ENCODE assay signal across 9 cellular contexts in the genomic region with DNA sequence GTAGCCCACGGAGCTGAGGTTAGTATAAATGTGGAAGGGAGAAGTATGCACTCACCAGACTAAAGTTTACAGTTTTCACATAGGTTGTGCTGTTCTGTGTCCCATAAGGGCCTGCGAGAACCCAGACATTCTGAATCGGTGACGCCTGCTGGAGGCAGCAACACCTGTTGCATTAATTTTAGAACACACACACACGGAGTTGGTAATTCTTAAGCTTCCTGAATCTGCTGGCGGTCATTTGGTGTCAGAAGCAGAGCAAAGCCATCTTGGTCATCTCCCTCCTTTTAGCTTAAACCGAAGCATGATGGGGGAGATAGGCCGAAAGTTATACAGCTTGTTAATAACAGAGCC. TPM values are rescaled to one million over a fixed set of nuclear protein-coding genes. Genes with fewer than 3 reads are reported as not detected.
A peak's percentile ranks its signal among the peaks of the same experiment; 100 is the strongest.
DNase-seq lines count a peak whose midpoint lies in the region; ATAC-seq and TF ChIP-seq lines count a peak whose summit lies in the region.
"Had no signal": no experiment of that assay in that cellular context is flagged by ENCODE, and none has a peak within 500 bp of the region (broad histone marks: within the 10 kb centered on the region; RNA-seq: fewer than 3 reads in every experiment).

No MANE protein-coding gene starts in this region.

- intact Hi-C loops in dendritic cell treated with granulocyte-macrophage colony-stimulating factor and Interleukin-4, amounts not matched to agents 40 ng/mL and 50 ng/mL, for 4 days (cut with micrococcal nuclease), result loop anchor here (2.0 to 10.0 kb wide), 2 partner anchors 58 to 206 kb away; partner anchors contain the start of genes RPS17 and WHAMM
- intact Hi-C loops in aorta (cut with DNase I), result loop anchor here (1.0 to 5.0 kb wide), 3 partner anchors 51 to 210 kb away; partner anchors contain the start of genes FSD2 (in 1 of the 2) and WHAMM (in 1 of the 2)

- H3K9me3 ChIP-seq in OCI-LY3 (ENCODE audit: insufficient read depth, low read length) (no peaks in the 10 kb centered on the region), mesodermal cell (ENCODE audit: control insufficient read depth, low read length) (no peaks in the 10 kb centered on the region), aorta (ENCODE audit: control insufficient read depth, low read length) (no peaks in the 10 kb centered on the region)

- H3K4me1 ChIP-seq in OCI-LY3 (ENCODE audit: low read length) (peaks cover 21% of the 10 kb centered on the region), mesodermal cell (ENCODE audit: control insufficient read depth, insufficient read depth, low read length, poor library complexity, severe bottlenecking) (peaks cover 7% of the 10 kb centered on the region), aorta (ENCODE audit: control insufficient read depth in 1 of 2, insufficient read depth in 2 of 2, low read length in 2 of 2) (peaks cover 2 to 8% of the 10 kb centered on the region in 2 donors)

- DNase-seq in NCI-H748 (lab: John Stamatoyannopoulos, UW; ENCODE audit: unreplicated experiment) (peak; percentile 33), NCI-H748 treated with DMSO at 0.1 percent for 48 hours (lab: John Stamatoyannopoulos, UW) (no peak), aorta (no peak), NCI-H1092 treated with DMSO at 0.1 percent for 48 hours (lab: John Stamatoyannopoulos, UW) (no peak)

- H3K36me3 Mint-ChIP-seq in dendritic cell treated with granulocyte-macrophage colony-stimulating factor and Interleukin-4, amounts not matched to agents 40 ng/mL and 50 ng/mL, for 4 days (ENCODE audit: low read depth), result peaks cover 50% of the 10 kb centered on the region

- peak overlapping the region; percentile 99 for H3K4me3 Mint-ChIP-seq in dendritic cell treated with granulocyte-macrophage colony-stimulating factor and Interleukin-4, amounts not matched to agents 40 ng/mL and 50 ng/mL, for 4 days

- TF ChIP-seq CTCF in OCI-LY3 (IDR thresholded peaks at IDR 0.05; ENCODE audit: low read depth, low read length), result no peak

- H3K27ac ChIP-seq in OCI-LY3 (ENCODE audit: low read length) (0 out of 2 replicates have a peak overlapping the region, but pooled peaks have one; percentile 5), mesodermal cell (ENCODE audit: low read depth, low read length, severe bottlenecking) (no peak overlapping the region), aorta (ENCODE audit: low read depth in 1 of 2, low read length in 2 of 2) (no peak overlapping the region)

- peak; percentile 17 for ATAC-seq in HG02610 (IDR thresholded peaks at IDR 0.05; ENCODE audit: unreplicated experiment)
- ATAC-seq in aorta (ENCODE audit: low FRiP score), result no peak

- peaks cover 60% of the 10 kb centered on the region for H3K79me2 ChIP-seq in OCI-LY3 (ENCODE audit: low read length)

- WGBS in mesodermal cell (ENCODE audit: insufficient coverage in 2 of 2), 2 experiments, result 0 to 12% methylated on average over 4 to 7 of the region's 8 CpGs
- 1 to 2% methylated on average over 8 of the region's 8 CpGs for WGBS in aorta, 2 donors

- peaks cover 4% of the 10 kb centered on the region; the same call in 1 of the 2 replicates for H4K20me1 ChIP-seq in OCI-LY3 (ENCODE audit: insufficient read depth, low read length)

- H3K4me3 ChIP-seq in OCI-LY3 (ENCODE audit: low read length) (peak overlapping the region; percentile 91), mesodermal cell (ENCODE audit: extremely low read depth, insufficient read depth, low read length, poor library complexity, severe bottlenecking) (peak overlapping the region; percentile 82), aorta (ENCODE audit: low read length in 2 of 2) (peak overlapping the region; percentile 69)

- peak overlapping the region; percentile 81 for H3K9ac ChIP-seq in OCI-LY3 (ENCODE audit: low read length)

- H3K27ac Mint-ChIP-seq in dendritic cell treated with granulocyte-macrophage colony-stimulating factor and Interleukin-4, amounts not matched to agents 40 ng/mL and 50 ng/mL, for 4 days, result peak overlapping the region; percentile 92

- peaks cover 32% of the 10 kb centered on the region for H3K4me1 Mint-ChIP-seq in dendritic cell treated with granulocyte-macrophage colony-stimulating factor and Interleukin-4, amounts not matched to agents 40 ng/mL and 50 ng/mL, for 4 days (ENCODE audit: low read depth)

- no peaks in the 10 kb centered on the region for H3K27me3 ChIP-seq in OCI-LY3 (ENCODE audit: low read depth, low read length)
- H3K27me3 ChIP-seq in aorta (ENCODE audit: control insufficient read depth in 1 of 2, insufficient read depth in 2 of 2, low read length in 1 of 2), result no peaks in the 10 kb centered on the region

- H2AFZ ChIP-seq in OCI-LY3 (ENCODE audit: low read depth, low read length), result peak overlapping the region; percentile 79; the same call in 1 of the 2 replicates

- no peaks in the 10 kb centered on the region for H3K27me3 Mint-ChIP-seq in dendritic cell treated with granulocyte-macrophage colony-stimulating factor and Interleukin-4, amounts not matched to agents 40 ng/mL and 50 ng/mL, for 4 days

- H3K36me3 ChIP-seq in OCI-LY3 (replicated peaks; ENCODE audit: low read depth, low read length) (peaks cover 31% of the 10 kb centered on the region), mesodermal cell (ENCODE audit: control insufficient read depth, insufficient read depth, low read length) (peaks cover 31% of the 10 kb centered on the region), aorta (ENCODE audit: control insufficient read depth in 1 of 2, insufficient read depth in 2 of 2, low read length in 1 of 2) (no peaks in the 10 kb centered on the region)

- H3K4me2 ChIP-seq in OCI-LY3 (ENCODE audit: low read length), result peak overlapping the region; percentile 81

- no peaks in the 10 kb centered on the region for H3K9me3 Mint-ChIP-seq in dendritic cell treated with granulocyte-macrophage colony-stimulating factor and Interleukin-4, amounts not matched to agents 40 ng/mL and 50 ng/mL, for 4 days

RNA-seq across cellular contexts. Expression of gene AP3B2, which starts 41.1 kb away (rescaled TPM):
- polyA plus RNA-seq in mesodermal cell (2013, experiment 1 of 2), result 1.3 TPM
- polyA plus RNA-seq in mesodermal cell (2013, experiment 2 of 2), result 1.6 TPM
- total RNA-seq in aorta, result under 1 TPM; 0.16 to 0.42 TPM
- polyA plus RNA-seq in aorta, result 1 to 10 TPM in 1 of 2 donors, not detected in 1; 1.6 TPM

RNA-seq across cellular contexts. Expression of gene FSD2, which starts 55.1 kb away (rescaled TPM):
- polyA plus RNA-seq in mesodermal cell (2013, experiment 1 of 2), result not detected
- polyA plus RNA-seq in mesodermal cell (2013, experiment 2 of 2), result not detected
- total RNA-seq in aorta, result not detected
- polyA plus RNA-seq in aorta, result under 1 TPM in 1 of 2 donors, not detected in 1; under 0.01 TPM
- total RNA-seq: Daoy had no signal

RNA-seq across cellular contexts. Expression of gene WHAMM, which starts 58.6 kb away (rescaled TPM):
- polyA plus RNA-seq in mesodermal cell (2013, experiment 1 of 2), result 4.4 TPM
- 5.9 TPM for polyA plus RNA-seq in mesodermal cell (2013, experiment 2 of 2)
- 10 to 100 TPM; 11.5 to 11.8 TPM for total RNA-seq in aorta
- polyA plus RNA-seq in aorta, result 1 to 10 TPM; 2.0 to 4.2 TPM
